1 cellular context compared by ENCODE assay signal in genomic region chr7:3552499-3552898, GRCh38.
TF ChIP-seq lines count a peak whose summit lies in the region.

No MANE protein-coding gene starts in this region.

TF ChIP-seq in H1, 55 proteins besides CTCF, POLR2A, EP300 and RAD21:
- TF ChIP-seq CHD7 (IDR thresholded peaks at IDR 0.05; ENCODE audit: insufficient replicate concordance, low read length) (no peak), CBX8 (IDR thresholded peaks at IDR 0.05; ENCODE audit: borderline replicate concordance, low read depth, low read length) (no peak), POU5F1 (IDR thresholded peaks at IDR 0.05; ENCODE audit: low read depth, low read length) (no peak), JUND (IDR thresholded peaks at IDR 0.05; ENCODE audit: low read length) (no peak), POLR2AphosphoS5 (IDR thresholded peaks at IDR 0.05; ENCODE audit: low read depth, low read length) (no peak), ATF2 (IDR thresholded peaks at IDR 0.05; ENCODE audit: low read length) (no peak), KDM4A (IDR thresholded peaks at IDR 0.05; ENCODE audit: low read depth, low read length, severe bottlenecking) (no peak), JUN (IDR thresholded peaks at IDR 0.05; ENCODE audit: low read depth, low read length) (no peak), CHD2 (IDR thresholded peaks at IDR 0.05; ENCODE audit: low read length) (no peak), BACH1 (IDR thresholded peaks at IDR 0.05; ENCODE audit: low read length) (no peak), PHF8 (conservative IDR thresholded peaks at IDR 0.05; ENCODE audit: low read depth, low read length) (no peak), TCF12 (IDR thresholded peaks at IDR 0.05; ENCODE audit: low read depth, low read length) (no peak), RXRA (IDR thresholded peaks at IDR 0.05; ENCODE audit: insufficient read depth, low read depth, low read length) (no peak), SIN3A (conservative IDR thresholded peaks at IDR 0.05 in 1 of 2, IDR thresholded peaks at IDR 0.05 in 1 of 2; ENCODE audit: low read depth in 1 of 2, low read length in 2 of 2) (no peak), SP2 (IDR thresholded peaks at IDR 0.05; ENCODE audit: low read length) (no peak), CREB1 (IDR thresholded peaks at IDR 0.05) (no peak)
- TF ChIP-seq, protein P1, sequence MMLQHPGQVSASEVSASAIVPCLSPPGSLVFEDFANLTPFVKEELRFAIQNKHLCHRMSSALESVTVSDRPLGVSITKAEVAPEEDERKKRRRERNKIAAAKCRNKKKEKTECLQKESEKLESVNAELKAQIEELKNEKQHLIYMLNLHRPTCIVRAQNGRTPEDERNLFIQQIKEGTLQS (IDR thresholded peaks at IDR 0.05; ENCODE audit: insufficient read depth, low read depth, low read length) = no peak
